8 cellular contexts compared by ENCODE assay signal in genomic region chr20:23049201-23049932, GRCh38. TPM values are rescaled to one million over a fixed set of nuclear protein-coding genes. Genes with fewer than 3 reads are reported as not detected.
DNase-seq lines count a peak whose midpoint lies in the region; ATAC-seq and TF ChIP-seq lines count a peak whose summit lies in the region.

TSS of gene THBD (minus strand) at chr20:23049672. CDS start at chr20:23049504, 168 bp downstream.

- DNase-seq in HL-60 (ENCODE audit: low read depth in 1 of 2, low spot score in 1 of 2) = peak in 1 of 2 experiments; percentile 55
- no peak for DNase-seq in T-helper 17 cell
- peak; percentile 56 for DNase-seq in fibroblast of pulmonary artery (ENCODE audit: low read depth)
- DNase-seq in NCI-H82 treated with DMSO at 0.1 percent for 48 hours (lab: John Stamatoyannopoulos, UW; ENCODE audit: unreplicated experiment) = no peak
- DNase-seq in naive thymus-derived CD8-positive, alpha-beta T cell = no peak
- DNase-seq in NCI-H446 treated with DMSO at 0.1 percent for 48 hours (lab: John Stamatoyannopoulos, UW) = no peak

- POLR2A ChIA-PET in naive thymus-derived CD8-positive, alpha-beta T cell (lab: Charles Lee) = no interaction called here

- ATAC-seq in T-helper 17 cell (peak; percentile 42), HG03571 (IDR thresholded peaks at IDR 0.05; ENCODE audit: unreplicated experiment) (no peak)
- no peak for ATAC-seq in naive thymus-derived CD8-positive, alpha-beta T cell

- H3K27me3 ChIP-seq in HL-60 (ENCODE audit: insufficient read depth, poor library complexity, severe bottlenecking) = no peaks in the 10 kb centered on the region

- H3K27me3 Mint-ChIP-seq in T-helper 17 cell = peaks cover 44% of the 10 kb centered on the region
- H3K27me3 Mint-ChIP-seq in nephron (ENCODE audit: low read depth) = peaks cover 91% of the 10 kb centered on the region
- peaks cover 17 to 63% (median 36%) of the 10 kb centered on the region in 5 donors for H3K27me3 Mint-ChIP-seq in naive thymus-derived CD8-positive, alpha-beta T cell

- no peak for TF ChIP-seq CTCF in HL-60 (IDR thresholded peaks at IDR 0.05; ENCODE audit: insufficient read depth, low read length)
- no peak for TF ChIP-seq CTCF in fibroblast of pulmonary artery (IDR thresholded peaks at IDR 0.05; ENCODE audit: low read length, missing control alignments)
- TF ChIP-seq CTCF in nephron (IDR thresholded peaks at IDR 0.05; ENCODE audit: unreplicated experiment in 3 of 3) = no peak

- H3K4me1 Mint-ChIP-seq in T-helper 17 cell (peaks cover 3% of the 10 kb centered on the region), nephron (peaks cover 31% of the 10 kb centered on the region)
- H3K4me1 Mint-ChIP-seq in naive thymus-derived CD8-positive, alpha-beta T cell = peaks cover 0 to 6% (median 6%) of the 10 kb centered on the region in 4 donors

- H3K27ac Mint-ChIP-seq in T-helper 17 cell (no peak within 1 kb of the TSS), nephron (peak within 1 kb of the TSS in 1 of 3 experiments; percentile 5)
- H3K27ac Mint-ChIP-seq in naive thymus-derived CD8-positive, alpha-beta T cell = peak within 1 kb of the TSS in 1 of 10 donors; percentile 3

- peaks cover 4% of the 10 kb centered on the region for H3K9me3 Mint-ChIP-seq in nephron
- peaks cover 0 to 3% (median 0%) of the 10 kb centered on the region in 9 donors for H3K9me3 Mint-ChIP-seq in naive thymus-derived CD8-positive, alpha-beta T cell

- H3K9me3 ChIP-seq in T-helper 17 cell (ENCODE audit: control insufficient read depth, low read length, poor library complexity, severe bottlenecking) = no peaks in the 10 kb centered on the region

- peak within 1 kb of the TSS; percentile 76 for H3K4me3 Mint-ChIP-seq in T-helper 17 cell
- peak within 1 kb of the TSS; percentile 91 to 94 (median 92) for H3K4me3 Mint-ChIP-seq in nephron
- H3K4me3 Mint-ChIP-seq in naive thymus-derived CD8-positive, alpha-beta T cell = peak within 1 kb of the TSS in 1 of 10 donors; percentile 55

- peak within 1 kb of the TSS; percentile 31 for H3K4me3 ChIP-seq in HL-60 (replicated peaks; ENCODE audit: insufficient read depth, low read length)
- peak within 1 kb of the TSS; percentile 53 for H3K4me3 ChIP-seq in fibroblast of pulmonary artery (replicated peaks; ENCODE audit: low read depth, low read length)

- peaks cover 3% of the 10 kb centered on the region for H3K36me3 Mint-ChIP-seq in T-helper 17 cell (ENCODE audit: low read depth)
- H3K36me3 Mint-ChIP-seq in nephron (ENCODE audit: low read depth) = no peaks in the 10 kb centered on the region
- H3K36me3 Mint-ChIP-seq in naive thymus-derived CD8-positive, alpha-beta T cell = peaks cover 0 to 4% (median 2%) of the 10 kb centered on the region in 3 donors

- peak within 1 kb of the TSS; percentile 20 for H3K27ac ChIP-seq in HL-60 (replicated peaks)

RNA-seq across cellular contexts. Expression of gene THBD, which starts in this region (rescaled TPM):
- total RNA-seq in T-helper 17 cell = 1 to 10 TPM; 1.0 to 1.1 TPM
- under 1 TPM; 0.13 to 0.27 TPM for total RNA-seq in naive thymus-derived CD8-positive, alpha-beta T cell
- not detected for polyA plus RNA-seq in naive thymus-derived CD8-positive, alpha-beta T cell
